ENCODE assay signal across 16 cellular contexts in the genomic region with DNA sequence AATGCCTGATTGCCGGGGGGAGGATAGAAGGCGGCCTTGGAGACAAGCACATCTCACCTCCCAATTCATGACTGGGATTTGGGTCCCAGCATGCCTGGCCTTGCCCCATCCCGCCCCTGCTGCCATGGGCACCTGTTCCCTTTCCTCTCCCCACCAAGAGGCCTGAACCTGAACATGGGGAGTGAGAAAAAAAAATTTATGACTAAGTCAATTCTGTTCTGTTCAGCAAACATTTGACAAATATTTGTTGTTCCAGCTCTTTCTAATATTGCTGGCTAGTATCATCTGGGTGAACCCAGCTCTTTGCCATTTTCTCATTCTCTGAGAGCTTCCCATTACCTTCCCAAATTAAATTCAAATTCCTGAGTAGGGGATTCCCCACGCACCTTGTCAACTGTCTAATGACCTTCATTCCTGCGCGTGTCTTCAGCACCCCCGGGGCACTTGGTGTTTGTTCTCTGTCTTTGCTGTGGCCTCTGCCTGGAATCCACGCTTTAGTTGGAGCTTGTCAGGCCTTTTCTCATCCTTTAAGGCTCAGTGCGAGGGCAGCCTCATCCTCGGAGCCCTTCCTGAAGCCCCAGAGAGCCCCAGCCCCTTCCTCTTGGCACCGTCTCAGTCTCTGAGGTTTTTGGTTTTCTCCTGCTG. TPM values are rescaled to one million over a fixed set of nuclear protein-coding genes. Genes with fewer than 3 reads are reported as not detected.
DNase-seq lines count a peak whose midpoint lies in the region; ATAC-seq, FAIRE-seq and TF ChIP-seq lines count a peak whose summit lies in the region.
"Had no signal": no experiment of that assay in that cellular context is flagged by ENCODE, and none has a peak within 500 bp of the region (broad histone marks: within the 10 kb centered on the region; RNA-seq: fewer than 3 reads in every experiment).

No MANE protein-coding gene starts in this region.

- H3K4me3 ChIP-seq in GM23338 (no peak overlapping the region), ascending aorta (no peak overlapping the region), gastroesophageal sphincter (no peak overlapping the region), trophoblast cell (ENCODE audit: low read depth, low read length) (no peak overlapping the region)
- H3K4me3 ChIP-seq: right atrium auricular region had no signal

- H4K8ac ChIP-seq in trophoblast cell (ENCODE audit: low read depth, low read length), result no peak overlapping the region

- H3K4me2 ChIP-seq in GM23338, result no peak overlapping the region
- H3K4me2 ChIP-seq in trophoblast cell (ENCODE audit: low read length), result no peak overlapping the region

- H2AK5ac ChIP-seq in trophoblast cell (ENCODE audit: low read length), result no peak overlapping the region

- H3K4me1 ChIP-seq in GM23338 (ENCODE audit: insufficient read depth) (peaks cover 56% of the 10 kb centered on the region), ascending aorta (peaks cover 16 to 61% of the 10 kb centered on the region in 2 donors), gastroesophageal sphincter (peaks cover 0 to 63% (median 24%) of the 10 kb centered on the region in 3 donors), trophoblast cell (ENCODE audit: control insufficient read depth in 1 of 2, insufficient read depth in 2 of 2, low read length in 2 of 2) (peaks cover 22 to 29% of the 10 kb centered on the region in 2 experiments)

- H3K4me3 Mint-ChIP-seq in GM23338, result no peak overlapping the region
- H3K4me3 Mint-ChIP-seq: activated naive CD8-positive, alpha-beta T cell treated with anti-CD3 and anti-CD28 coated beads, Interleukin-2, amount 10 ng/mL, durations not matched to agents 7 days and 5 days; immature natural killer cell; naive B cell had no signal

- no peak for TF ChIP-seq EP300 in gastroesophageal sphincter (IDR thresholded peaks at IDR 0.05)

- H3K27me3 ChIP-seq in GM23338 (ENCODE audit: insufficient read depth), result no peaks in the 10 kb centered on the region
- H3K27me3 ChIP-seq in ascending aorta, result no peaks in the 10 kb centered on the region
- no peaks in the 10 kb centered on the region for H3K27me3 ChIP-seq in gastroesophageal sphincter
- no peaks in the 10 kb centered on the region for H3K27me3 ChIP-seq in trophoblast cell (ENCODE audit: insufficient read depth, low read length)
- H3K27me3 ChIP-seq: right atrium auricular region had no signal

- no peak overlapping the region for H2BK12ac ChIP-seq in trophoblast cell (ENCODE audit: low read length)

- no peak overlapping the region for H3K14ac ChIP-seq in trophoblast cell (ENCODE audit: low read length)

- no peak for DNase-seq in GM23338 (ENCODE audit: low spot score)
- DNase-seq in ascending aorta (ENCODE audit: low spot score in 2 of 2), result no peak
- peak; percentile 42 to 60 for DNase-seq in trophoblast cell
- no peak for DNase-seq in HTR-8/SVneo (ENCODE audit: insufficient read length, low spot score)
- no peak for DNase-seq in SHP77 treated with DMSO at 0.1 percent for 48 hours (lab: John Stamatoyannopoulos, UW)
- no peak for DNase-seq in SK-N-DZ (ENCODE audit: low spot score)
- DNase-seq: activated naive CD8-positive, alpha-beta T cell treated with anti-CD3 and anti-CD28 coated beads, Interleukin-2, amount 10 ng/mL, durations not matched to agents 7 days and 5 days; foreskin fibroblast; immature natural killer cell; naive B cell; stimulated activated CD4-positive, alpha-beta T cell treated with anti-CD3 and anti-CD28 coated beads, Interleukin-4, amount 100 ng/mL, for 1 hour had no signal

- no peaks in the 10 kb centered on the region for H3K9me3 ChIP-seq in ascending aorta
- no peaks in the 10 kb centered on the region for H3K9me3 ChIP-seq in gastroesophageal sphincter
- H3K9me3 ChIP-seq in trophoblast cell (ENCODE audit: insufficient read depth, low read depth, low read length), result no peaks in the 10 kb centered on the region
- H3K9me3 ChIP-seq: right atrium auricular region had no signal

- no peak overlapping the region for H4K12ac ChIP-seq in trophoblast cell (ENCODE audit: low read depth, low read length)

- H2BK5ac ChIP-seq in trophoblast cell (ENCODE audit: low read depth, low read length, poor library complexity), result peak overlapping the region; percentile 38

- peaks cover 20% of the 10 kb centered on the region for H3K27me3 Mint-ChIP-seq in GM23338 (ENCODE audit: insufficient read depth, low read depth, poor library complexity)

- H3K27ac Mint-ChIP-seq in GM23338, result peak overlapping the region; percentile 85
- H3K27ac Mint-ChIP-seq: activated naive CD8-positive, alpha-beta T cell treated with anti-CD3 and anti-CD28 coated beads, Interleukin-2, amount 10 ng/mL, durations not matched to agents 7 days and 5 days; immature natural killer cell had no signal

- H3K23ac ChIP-seq in trophoblast cell (ENCODE audit: low read length), result no peak overlapping the region

- TF ChIP-seq CTCF in GM23338 (conservative IDR thresholded peaks at IDR 0.05; ENCODE audit: low read depth in 2 of 2), result no peak
- TF ChIP-seq CTCF in ascending aorta (IDR thresholded peaks at IDR 0.05), result no peak
- TF ChIP-seq CTCF in gastroesophageal sphincter (IDR thresholded peaks at IDR 0.05), result no peak

- no peak overlapping the region for H3K4ac ChIP-seq in trophoblast cell (ENCODE audit: low read depth, low read length)

- H3K36me3 Mint-ChIP-seq in GM23338 (ENCODE audit: low read depth), result peaks cover 8% of the 10 kb centered on the region; the same call in 2 of the 3 replicates
- H3K36me3 Mint-ChIP-seq: activated naive CD8-positive, alpha-beta T cell treated with anti-CD3 and anti-CD28 coated beads, Interleukin-2, amount 10 ng/mL, durations not matched to agents 7 days and 5 days; immature natural killer cell; naive B cell had no signal

- peaks cover 11% of the 10 kb centered on the region for H3F3A ChIP-seq in GM23338 (replicated peaks; ENCODE audit: low read depth)

- H3K36me3 ChIP-seq in GM23338 (ENCODE audit: insufficient read depth) (0 out of 2 replicates have a peak, but pooled peaks cover 6% of the 10 kb centered on the region), ascending aorta (peaks cover 7 to 9% of the 10 kb centered on the region in 2 donors), gastroesophageal sphincter (peaks cover 0 to 16% of the 10 kb centered on the region in 2 donors), trophoblast cell (ENCODE audit: control insufficient read depth in 1 of 2, insufficient read depth in 2 of 2, low read length in 2 of 2) (peaks cover 0 to 4% of the 10 kb centered on the region in 2 experiments)
- H3K36me3 ChIP-seq: right atrium auricular region had no signal

- no peak for FAIRE-seq in HTR-8/SVneo (lab: Jason Lieb, UNC)
- FAIRE-seq: H54 had no signal

- H3K79me2 ChIP-seq in GM23338 (replicated peaks; ENCODE audit: insufficient read depth) (peaks cover 34% of the 10 kb centered on the region), trophoblast cell (ENCODE audit: control insufficient read depth, insufficient read depth, low read length, poor library complexity) (peaks cover under 1% of the 10 kb centered on the region)

- H4K20me1 ChIP-seq in GM23338 (replicated peaks; ENCODE audit: insufficient read depth), result peaks cover 8% of the 10 kb centered on the region; the same call in 1 of the 2 replicates

- H4K91ac ChIP-seq in trophoblast cell (ENCODE audit: low read depth, low read length), result no peak overlapping the region

- H3K27ac ChIP-seq in GM23338 (ENCODE audit: low read depth) (peak overlapping the region; percentile 84), ascending aorta (peak overlapping the region; percentile 67 to 70), gastroesophageal sphincter (peak overlapping the region in 3 of 4 donors; percentile 50 to 64 (median 51)), trophoblast cell (ENCODE audit: low read depth, low read length) (no peak overlapping the region)

- H3K9me2 ChIP-seq in GM23338 (ENCODE audit: insufficient read depth), result no peaks in the 10 kb centered on the region

- peaks cover 7% of the 10 kb centered on the region for H3K79me1 ChIP-seq in trophoblast cell (ENCODE audit: low read length)

- WGBS in gastroesophageal sphincter (ENCODE audit: low coverage in 1 of 2), 2 donors, result 36 to 72% methylated on average over 9 of the region's 11 CpGs
- WGBS in trophoblast cell (ENCODE audit: extremely low coverage, insufficient coverage, insufficient read length), result no CpG with 5 or more reads among the region's 11 CpGs

- H2BK120ac ChIP-seq in trophoblast cell (ENCODE audit: insufficient read depth, low read length, poor library complexity), result no peak overlapping the region

- H2AFZ ChIP-seq in GM23338 (no peak overlapping the region), trophoblast cell (ENCODE audit: insufficient read depth, low read length, poor library complexity) (no peak overlapping the region)

- H3K18ac ChIP-seq in trophoblast cell (ENCODE audit: low read length), result no peak overlapping the region

- no peak for TF ChIP-seq POLR2A in gastroesophageal sphincter (IDR thresholded peaks at IDR 0.05)

- intact Hi-C loops in ascending aorta (cut with DNase I), result no loop called here

- no peak; the same call in 2 of the 3 replicates for ATAC-seq in GM23338
- ATAC-seq in gastroesophageal sphincter, result no peak
- ATAC-seq in GM21529 (IDR thresholded peaks at IDR 0.05; ENCODE audit: unreplicated experiment), result no peak
- ATAC-seq: activated CD4-positive, CD25-positive, alpha-beta regulatory T cell treated with anti-CD3 and anti-CD28 coated beads, Interleukin-2, amount 50 U/mL, for 24 hours had no signal

- H3K9me3 Mint-ChIP-seq in GM23338, result no peaks in the 10 kb centered on the region
- H3K9me3 Mint-ChIP-seq: activated naive CD8-positive, alpha-beta T cell treated with anti-CD3 and anti-CD28 coated beads, Interleukin-2, amount 10 ng/mL, durations not matched to agents 7 days and 5 days; immature natural killer cell; naive B cell had no signal

- peaks cover 69% of the 10 kb centered on the region for H3K4me1 Mint-ChIP-seq in GM23338
- H3K4me1 Mint-ChIP-seq: immature natural killer cell had no signal

- peak overlapping the region; percentile 9 for H3K9ac ChIP-seq in trophoblast cell (ENCODE audit: low read length)

RNA-seq across cellular contexts. Expression of a gene that starts 42.7 kb away (rescaled TPM):
- 37.9 and 46.8 TPM in 2 replicates for total RNA-seq in GM23338 (2014; rRNA removed; shearing (Covaris generic))
- 12.1 and 13.4 TPM in 2 replicates for polyA plus RNA-seq in GM23338 (2016; fragmentation: Nextera tagmentation; extraction: Ambion mirVana)
- total RNA-seq in ascending aorta (177 TPM), gastroesophageal sphincter (10 to 100 TPM; 50.9 to 97.0 (median 80.3) TPM)
- polyA plus RNA-seq in trophoblast cell (2013), result 9.9 TPM in 2 replicates
- 14.8 and 17.7 TPM in 2 replicates for polyA plus RNA-seq in SK-N-DZ (2014; cell fraction: cytosol; rRNA removed)
- 33.8 and 51.0 TPM in 2 replicates for polyA plus RNA-seq in SK-N-DZ (2014; cell fraction: nucleus; rRNA removed)

Comparison
In these comparisons a context has a peak if more than half of its experiments do, and no peak if none do; other contexts are left out.
1. DNase-seq: peak in trophoblast cell (2 of 2); none in GM23338 (single experiment), ascending aorta (0 of 2), HTR-8/SVneo (single experiment), SHP77 treated with DMSO at 0.1 percent for 48 hours (single experiment) and SK-N-DZ (single experiment).